Comparison of ENCODE assay signal across 37 cellular contexts in the genomic region with DNA sequence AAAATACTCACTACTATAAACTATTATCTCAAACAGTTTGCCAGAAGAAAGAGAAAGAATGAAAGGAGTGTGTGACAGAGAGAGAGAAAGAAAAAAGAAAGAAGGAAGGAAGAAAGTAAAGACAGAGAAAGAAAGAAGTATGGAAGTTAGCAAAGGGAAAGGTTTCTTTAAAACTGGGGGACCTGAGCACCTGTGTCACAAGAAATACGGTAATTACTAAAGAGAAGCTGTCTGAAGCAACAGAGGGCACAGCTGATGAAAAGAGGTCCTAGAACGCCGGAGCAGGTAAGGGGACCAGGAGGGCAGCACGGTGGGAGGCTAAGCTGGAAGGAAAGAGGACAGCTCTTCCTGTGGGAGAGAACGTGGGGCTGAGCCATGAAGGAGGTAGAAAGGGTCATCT.
DNase-seq lines count a peak whose midpoint lies in the region; ATAC-seq, FAIRE-seq and TF ChIP-seq lines count a peak whose summit lies in the region.
"Had no signal": no experiment of that assay in that cellular context is flagged by ENCODE, and none has a peak within 500 bp of the region (broad histone marks: within the 10 kb centered on the region; RNA-seq: fewer than 3 reads in every experiment).

No MANE protein-coding gene starts in this region.

- no peak overlapping the region; the same call in 1 of the 2 replicates for H4K8ac ChIP-seq in H1 (ENCODE audit: extremely low read depth, insufficient read depth, low read length)

- no peak overlapping the region for H2AK5ac ChIP-seq in H1 (ENCODE audit: low read depth, low read length)

- H3K23ac ChIP-seq in H1 (ENCODE audit: insufficient read length), result no peak overlapping the region

- H2BK12ac ChIP-seq in H1 (ENCODE audit: low read depth, low read length), result no peak overlapping the region

- H3K27me3 ChIP-seq in H1 (replicated peaks in 1 of 4; ENCODE audit: control insufficient read depth in 3 of 4, extremely low read depth in 1 of 4, insufficient read depth in 3 of 4, low read length in 3 of 4) (no peaks in the 10 kb centered on the region), HepG2 (ENCODE audit: control insufficient read depth in 1 of 2, insufficient read depth in 2 of 2, low read length in 2 of 2) (no peaks in the 10 kb centered on the region)
- H3K27me3 ChIP-seq: BE2C; BLaER1; BLaER1 treated with 17β-estradiol and CSF1 and Interleukin-3, amounts not matched to agents 10 nM and 100 nM had no signal

- no peak overlapping the region for H3K4me2 ChIP-seq in H1 (ENCODE audit: insufficient read depth in 1 of 2, low read depth in 2 of 2, low read length in 2 of 2)
- H3K4me2 ChIP-seq in HepG2 (ENCODE audit: low read depth, low read length), result no peak overlapping the region
- H3K4me2 ChIP-seq: A549; BLaER1; BLaER1 treated with 17β-estradiol and CSF1 and Interleukin-3, amounts not matched to agents 10 nM and 100 nM had no signal

- H3K27ac ChIP-seq in H1 (ENCODE audit: low read depth, low read length) (no peak overlapping the region), HepG2 (ENCODE audit: extremely low read length, insufficient read depth, low read length) (no peak overlapping the region)
- H3K27ac ChIP-seq: 22Rv1; A549; BLaER1; BLaER1 treated with 17β-estradiol and CSF1 and Interleukin-3, amounts not matched to agents 10 nM and 100 nM; C4-2B had no signal

- ATAC-seq in HepG2 (no peak), HG02981 (IDR thresholded peaks at IDR 0.05; ENCODE audit: unreplicated experiment) (no peak), left ventricle myocardium superior (no peak)
- ATAC-seq: A549; CD8-positive, alpha-beta T cell had no signal

- H3K9me3 ChIP-seq in H1 (ENCODE audit: insufficient read depth in 2 of 2, low read depth in 1 of 2, low read length in 1 of 2), result no peaks in the 10 kb centered on the region
- H3K9me3 ChIP-seq in HepG2 (ENCODE audit: low read length), result peaks cover 95% of the 10 kb centered on the region
- H3K9me3 ChIP-seq: A549; BE2C; BLaER1; BLaER1 treated with 17β-estradiol and CSF1 and Interleukin-3, amounts not matched to agents 10 nM and 100 nM; Caco-2 had no signal

- H2BK15ac ChIP-seq in H1 (ENCODE audit: low read length), result no peak overlapping the region

- no peaks in the 10 kb centered on the region for H3K36me3 ChIP-seq in H1 (ENCODE audit: control insufficient read depth in 2 of 4, insufficient read depth in 4 of 4, low read length in 3 of 4)
- no peaks in the 10 kb centered on the region for H3K36me3 ChIP-seq in HepG2 (replicated peaks in 1 of 2; ENCODE audit: control insufficient read depth in 1 of 2, insufficient read depth in 2 of 2, low read length in 2 of 2)
- H3K36me3 ChIP-seq: BE2C; BLaER1; BLaER1 treated with 17β-estradiol and CSF1 and Interleukin-3, amounts not matched to agents 10 nM and 100 nM had no signal

- DNase-seq in H1 (ENCODE audit: low read depth in 1 of 2, low spot score in 2 of 2) (no peak), endothelial cell (ENCODE audit: low spot score) (no peak), glutamatergic neuron (no peak), HepG2 (ENCODE audit: low spot score) (no peak), NCI-H2227 treated with DMSO at 0.1 percent for 48 hours (lab: John Stamatoyannopoulos, UW) (no peak), left ventricle myocardium superior (no peak)
- DNase-seq: 8988T; ACHN; AML-193; BE2C; C1 segment of cervical spinal cord; Caco-2; Calu3; CD4-positive, alpha-beta memory T cell; CD4-positive, alpha-beta T cell; CD4-positive, CD25-positive, alpha-beta regulatory T cell; CD8-positive, alpha-beta memory T cell; CD8-positive, alpha-beta T cell; COR-L47; DMS 273 treated with DMSO at 0.1 percent for 48 hours; DMS153; DMS53; DMS79; DMS79 treated with DMSO at 0.1 percent for 48 hours; DND-41; EL had no signal

- in situ Hi-C loops in HepG2 (cut with HindIII; ENCODE audit: extremely low pct_ligation_motif_present, low pct_unique_long_range_greater_than_20kb), result no loop called here

- CTCF ChIA-PET in H1 (lab: Charles Lee; ENCODE audit: partially characterized antibody) (no interaction called here), HepG2 (lab: Yijun Ruan, JAX; ENCODE audit: low intra/inter-chr PET ratio, low total read pairs) (no interaction called here)

- H4K91ac ChIP-seq in H1 (replicated peaks; ENCODE audit: insufficient read length, low read length), result no peak overlapping the region

- BruUV-seq in HepG2 (replicated peaks; lab: Mats Ljungman, UMichigan), result no TSS peak

- no peak for TF ChIP-seq POLR2A in H1 (IDR thresholded peaks at IDR 0.05; ENCODE audit: control extremely low read depth in 1 of 2, low read depth in 2 of 2, low read length in 2 of 2)
- no peak for TF ChIP-seq POLR2A in HepG2 (IDR thresholded peaks at IDR 0.05; ENCODE audit: insufficient read depth in 1 of 2, low read depth in 2 of 2, low read length in 2 of 2)

- H3K79me2 ChIP-seq in H1 (ENCODE audit: control insufficient read depth in 1 of 2, insufficient read depth in 2 of 2, low read length in 2 of 2), result no peaks in the 10 kb centered on the region
- H3K79me2 ChIP-seq in HepG2 (ENCODE audit: insufficient read depth, low read length), result no peaks in the 10 kb centered on the region

- H2AFZ ChIP-seq in H1 (ENCODE audit: low read length) (no peak overlapping the region), HepG2 (ENCODE audit: low read length) (no peak overlapping the region)

- H3K23me2 ChIP-seq in H1 (ENCODE audit: low read depth, low read length), result peaks cover 4% of the 10 kb centered on the region; the same call in 1 of the 2 replicates

- no peak for TF ChIP-seq RAD21 in H1 (IDR thresholded peaks at IDR 0.05 in 1 of 2, conservative IDR thresholded peaks at IDR 0.05 in 1 of 2; ENCODE audit: low read depth in 2 of 2, low read length in 2 of 2)
- TF ChIP-seq RAD21 in HepG2 (CRISPR knock-in tag; IDR thresholded peaks at IDR 0.05), result no peak

- no peak overlapping the region for H3K18ac ChIP-seq in H1 (ENCODE audit: extremely low read depth, low read length)

- no peak overlapping the region for H4K5ac ChIP-seq in H1 (ENCODE audit: insufficient read length, low read depth, low read length)

- H2BK5ac ChIP-seq in H1 (ENCODE audit: low read depth, low read length), result no peak overlapping the region

- H3K4me1 Mint-ChIP-seq in brain (peaks cover 78% of the 10 kb centered on the region), endothelial cell (ENCODE audit: unreplicated experiment) (peaks cover 6% of the 10 kb centered on the region), glutamatergic neuron (ENCODE audit: low read depth, unreplicated experiment) (peaks cover 71% of the 10 kb centered on the region)
- H3K4me1 Mint-ChIP-seq: B cell; CD14-positive monocyte; CD4-positive, alpha-beta memory T cell; CD4-positive, CD25-positive, alpha-beta regulatory T cell; CD8-positive, alpha-beta memory T cell had no signal

- TF ChIP-seq EP300 in H1 (IDR thresholded peaks at IDR 0.05; ENCODE audit: borderline replicate concordance in 1 of 2, low read depth in 2 of 2, low read length in 2 of 2), result no peak
- TF ChIP-seq EP300 in HepG2 (IDR thresholded peaks at IDR 0.05; ENCODE audit: low read depth in 2 of 2, low read length in 2 of 2), result no peak
- TF ChIP-seq EP300 in HepG2 (CRISPR knock-in tag; IDR thresholded peaks at IDR 0.05; ENCODE audit: borderline replicate concordance), result no peak

- 85% methylated on average over 5 of the region's 5 CpGs; no CpG with 5 or more reads in 1 of the 2 experiments for WGBS in H1 (ENCODE audit: extremely low coverage in 1 of 2, insufficient coverage in 1 of 2, insufficient read length in 1 of 2, insufficient replicate concordance in 2 of 2, low coverage in 1 of 2, low lambda C conversion rate in 2 of 2, missing lambda C conversion rate in 1 of 2), 2 experiments
- WGBS in HepG2 (ENCODE audit: low lambda C conversion rate), result 12% methylated on average over 5 of the region's 5 CpGs

- H3K4me3 ChIP-seq in H1 (ENCODE audit: extremely low read depth in 1 of 4, insufficient read depth in 2 of 4, low read depth in 3 of 4, low read length in 4 of 4) (no peak overlapping the region), HepG2 (replicated peaks in 1 of 3; ENCODE audit: insufficient read depth in 1 of 3, low read depth in 2 of 3, low read length in 3 of 3) (no peak overlapping the region)
- H3K4me3 ChIP-seq: A549; BLaER1; BLaER1 treated with 17β-estradiol and CSF1 and Interleukin-3, amounts not matched to agents 10 nM and 100 nM had no signal

- H2BK20ac ChIP-seq in H1 (ENCODE audit: low read length), result no peak overlapping the region

- H3K79me1 ChIP-seq in H1 (ENCODE audit: low read depth, low read length), result no peaks in the 10 kb centered on the region

- POLR2A ChIA-PET in H1 (lab: Charles Lee; ENCODE audit: partially characterized antibody), result no interaction called here
- POLR2A ChIA-PET in HepG2 (lab: Yijun Ruan, JAX), result no interaction called here

- no peak for TF ChIP-seq CTCF in brain (conservative IDR thresholded peaks at IDR 0.05)
- no peak for TF ChIP-seq CTCF in H1 (IDR thresholded peaks at IDR 0.05; ENCODE audit: control extremely low read depth in 1 of 3, insufficient read depth in 1 of 3, low read depth in 1 of 3, low read length in 3 of 3)
- TF ChIP-seq CTCF in endothelial cell (IDR thresholded peaks at IDR 0.05; ENCODE audit: unreplicated experiment), result no peak
- no peak for TF ChIP-seq CTCF in glutamatergic neuron (IDR thresholded peaks at IDR 0.05; ENCODE audit: partially characterized antibody, unreplicated experiment)
- TF ChIP-seq CTCF in HepG2 (CRISPR knock-in tag; IDR thresholded peaks at IDR 0.05), result no peak

- no peaks in the 10 kb centered on the region for H3K27me3 Mint-ChIP-seq in brain
- H3K27me3 Mint-ChIP-seq in endothelial cell (ENCODE audit: unreplicated experiment), result peaks cover 3% of the 10 kb centered on the region
- peaks cover 19% of the 10 kb centered on the region for H3K27me3 Mint-ChIP-seq in glutamatergic neuron (ENCODE audit: unreplicated experiment)
- H3K27me3 Mint-ChIP-seq: B cell; CD4-positive, alpha-beta memory T cell; CD4-positive, CD25-positive, alpha-beta regulatory T cell; CD8-positive, alpha-beta memory T cell had no signal

- no peak overlapping the region for H3K4ac ChIP-seq in H1 (replicated peaks; ENCODE audit: insufficient read length, low read depth, low read length)

- H3K36me3 Mint-ChIP-seq in brain, result no peaks in the 10 kb centered on the region
- H3K36me3 Mint-ChIP-seq in endothelial cell (ENCODE audit: low read depth, unreplicated experiment), result peaks cover 13% of the 10 kb centered on the region
- H3K36me3 Mint-ChIP-seq in glutamatergic neuron (ENCODE audit: unreplicated experiment), result peaks cover 13% of the 10 kb centered on the region
- H3K36me3 Mint-ChIP-seq: CD14-positive monocyte; CD4-positive, alpha-beta memory T cell; CD4-positive, CD25-positive, alpha-beta regulatory T cell; CD8-positive, alpha-beta memory T cell; CD8-positive, alpha-beta T cell had no signal

- no peak for FAIRE-seq in H1 (lab: Jason Lieb, UNC)
- FAIRE-seq in HepG2 (lab: Jason Lieb, UNC), result no peak
- FAIRE-seq: A204.1, A549, D721Med had no signal

- H4K20me1 ChIP-seq in H1 (replicated peaks in 1 of 2; ENCODE audit: control insufficient read depth in 1 of 2, insufficient read depth in 2 of 2, low read length in 2 of 2) (peaks cover 0 to 4% of the 10 kb centered on the region in 2 experiments), HepG2 (ENCODE audit: insufficient read depth, low read length) (no peaks in the 10 kb centered on the region)
- H4K20me1 ChIP-seq: BLaER1; BLaER1 treated with 17β-estradiol and CSF1 and Interleukin-3, amounts not matched to agents 10 nM and 100 nM had no signal

- H3K27ac Mint-ChIP-seq in brain (peak overlapping the region in 3 of 5 experiments; percentile 2 to 68 (median 23)), endothelial cell (ENCODE audit: unreplicated experiment) (no peak overlapping the region), glutamatergic neuron (ENCODE audit: unreplicated experiment) (peak overlapping the region; percentile 82)
- H3K27ac Mint-ChIP-seq: B cell; CD4-positive, alpha-beta T cell; CD4-positive, CD25-positive, alpha-beta regulatory T cell; CD8-positive, alpha-beta memory T cell; CD8-positive, alpha-beta T cell had no signal

- H3K56ac ChIP-seq in H1 (replicated peaks; ENCODE audit: insufficient read length, low read depth, low read length), result no peak overlapping the region

- H3K4me1 ChIP-seq in H1 (replicated peaks in 1 of 4; ENCODE audit: control insufficient read depth in 3 of 4, insufficient read depth in 4 of 4, low read length in 3 of 4) (peaks cover 0 to 8% (median 6%) of the 10 kb centered on the region in 4 experiments; a peak in 5 of 7 replicates), HepG2 (ENCODE audit: insufficient read depth, low read length) (no peaks in the 10 kb centered on the region)
- H3K4me1 ChIP-seq: A549; BE2C; BLaER1; BLaER1 treated with 17β-estradiol and CSF1 and Interleukin-3, amounts not matched to agents 10 nM and 100 nM; Caco-2 had no signal

- no peak overlapping the region for H2BK120ac ChIP-seq in H1 (replicated peaks; ENCODE audit: low read depth, low read length)

- no peak overlapping the region for H3K4me3 Mint-ChIP-seq in brain
- H3K4me3 Mint-ChIP-seq in endothelial cell (ENCODE audit: unreplicated experiment), result peak overlapping the region; percentile 59
- peak overlapping the region; percentile 58 for H3K4me3 Mint-ChIP-seq in glutamatergic neuron (ENCODE audit: unreplicated experiment)
- H3K4me3 Mint-ChIP-seq: B cell; CD14-positive monocyte; CD4-positive, alpha-beta memory T cell; CD4-positive, alpha-beta T cell; CD4-positive, CD25-positive, alpha-beta regulatory T cell; CD8-positive, alpha-beta memory T cell; CD8-positive, alpha-beta T cell had no signal

- H3K14ac ChIP-seq in H1 (ENCODE audit: insufficient read length), result no peak overlapping the region

- H3K9ac ChIP-seq in H1 (replicated peaks in 1 of 4; ENCODE audit: extremely low read depth in 1 of 4, low read depth in 3 of 4, low read length in 3 of 4) (no peak overlapping the region), HepG2 (ENCODE audit: insufficient read depth, low read depth, low read length) (no peak overlapping the region)
- H3K9ac ChIP-seq: BLaER1; BLaER1 treated with 17β-estradiol and CSF1 and Interleukin-3, amounts not matched to agents 10 nM and 100 nM had no signal

- H3K9me3 Mint-ChIP-seq in brain (peaks cover 0 to 54% (median 8%) of the 10 kb centered on the region in 5 experiments), endothelial cell (ENCODE audit: unreplicated experiment) (peaks cover 45% of the 10 kb centered on the region), glutamatergic neuron (ENCODE audit: unreplicated experiment) (peaks cover 19% of the 10 kb centered on the region)
- H3K9me3 Mint-ChIP-seq: CD4-positive, alpha-beta T cell had no signal

- intact Hi-C loops in HepG2 (cut with micrococcal nuclease; ENCODE audit: unreplicated experiment) (no loop called here), left ventricle myocardium superior (cut with micrococcal nuclease) (no loop called here)

Comparison
In these comparisons a context has a peak if more than half of its experiments do, and no peak if none do; other contexts are left out.
1. H3K4me3 Mint-ChIP-seq: peak in endothelial cell (single experiment) and glutamatergic neuron (single experiment); none in brain (0 of 5).